Comparison of ENCODE assay signal across 10 cellular contexts in genomic region chr17:79842136-79842655, GRCh38. TPM values are rescaled to one million over a fixed set of nuclear protein-coding genes. Genes with fewer than 3 reads are reported as not detected.
DNase-seq lines count a peak whose midpoint lies in the region; ATAC-seq and TF ChIP-seq lines count a peak whose summit lies in the region.
"Had no signal": no experiment of that assay in that cellular context is flagged by ENCODE, and none has a peak within 500 bp of the region (broad histone marks: within the 10 kb centered on the region; RNA-seq: fewer than 3 reads in every experiment).

No MANE protein-coding gene starts in this region.

- no peaks in the 10 kb centered on the region for H3K9me3 Mint-ChIP-seq in CD8-positive, alpha-beta T cell
- H3K9me3 Mint-ChIP-seq in osteocyte (ENCODE audit: unreplicated experiment) = no peaks in the 10 kb centered on the region

- no peak overlapping the region for H2AFZ ChIP-seq in KMS-11 (ENCODE audit: low read depth)
- no peak overlapping the region for H2AFZ ChIP-seq in Karpas-422 (ENCODE audit: low read length)

- H3K27ac Mint-ChIP-seq in CD8-positive, alpha-beta T cell = no peak overlapping the region
- H3K27ac Mint-ChIP-seq in osteocyte (ENCODE audit: unreplicated experiment) = no peak overlapping the region

- H3K4me2 ChIP-seq in KMS-11 (peak overlapping the region; percentile 99; the same call in 1 of the 2 replicates), Karpas-422 (ENCODE audit: low read depth, low read length, poor library complexity, severe bottlenecking) (no peak overlapping the region)

- DNase-seq in CD8-positive, alpha-beta T cell = peak in 1 of 7 experiments; percentile 14
- DNase-seq in coronary artery (ENCODE audit: low spot score) = no peak
- no peak for DNase-seq in osteocyte (ENCODE audit: extremely low spot score, unreplicated experiment)
- no peak for DNase-seq in globus pallidus (ENCODE audit: low spot score)
- no peak for DNase-seq in Karpas-422
- DNase-seq: NCI-H1694 had no signal

- POLR2A ChIA-PET in CD8-positive, alpha-beta T cell (lab: Charles Lee) = interaction anchor here (0.6 to 4.5 kb wide), 3 partner anchors 18 to 90 kb away, joined by 3 to 41 read pairs (median 3); partner anchors contain the start of gene CBX8

- no peaks in the 10 kb centered on the region for H3K36me3 ChIP-seq in CD8-positive, alpha-beta T cell (ENCODE audit: insufficient read depth, low read length)
- H3K36me3 ChIP-seq in KMS-11 (ENCODE audit: insufficient read depth) (no peaks in the 10 kb centered on the region), Karpas-422 (ENCODE audit: insufficient read depth, low read length) (no peaks in the 10 kb centered on the region)
- H3K36me3 ChIP-seq: Peyer's patch had no signal

- intact Hi-C loops in CD8-positive, alpha-beta T cell (cut with DNase I, micrococcal nuclease) = no loop called here

- H3K36me3 Mint-ChIP-seq in CD8-positive, alpha-beta T cell = peaks cover 8% of the 10 kb centered on the region
- H3K36me3 Mint-ChIP-seq in osteocyte (ENCODE audit: unreplicated experiment) = no peaks in the 10 kb centered on the region

- peaks cover 56% of the 10 kb centered on the region for H3K4me1 ChIP-seq in CD8-positive, alpha-beta T cell (ENCODE audit: insufficient read depth, low read length)
- H3K4me1 ChIP-seq in KMS-11 (ENCODE audit: low read depth, poor library complexity, severe bottlenecking) (peaks cover 32% of the 10 kb centered on the region), Karpas-422 (ENCODE audit: low read length) (peaks cover 10% of the 10 kb centered on the region)

- no peaks in the 10 kb centered on the region for H3K9me2 ChIP-seq in Karpas-422 (replicated peaks; ENCODE audit: insufficient read depth, low read length)

- peaks cover 36% of the 10 kb centered on the region for H3K27me3 ChIP-seq in CD8-positive, alpha-beta T cell (ENCODE audit: insufficient read depth, low read length)
- H3K27me3 ChIP-seq in KMS-11 (ENCODE audit: insufficient read depth, low read depth) = peaks cover 68% of the 10 kb centered on the region
- H3K27me3 ChIP-seq in Karpas-422 (ENCODE audit: low read length) = no peaks in the 10 kb centered on the region

- H4K20me1 ChIP-seq in KMS-11 (ENCODE audit: insufficient read depth) (no peaks in the 10 kb centered on the region), Karpas-422 (ENCODE audit: insufficient read depth, low read depth, low read length) (peaks cover 10% of the 10 kb centered on the region)

- peak overlapping the region; percentile 68 for H3K4me3 Mint-ChIP-seq in CD8-positive, alpha-beta T cell
- peak overlapping the region; percentile 26 for H3K4me3 Mint-ChIP-seq in osteocyte (ENCODE audit: unreplicated experiment)

- H3K79me2 ChIP-seq in KMS-11 (ENCODE audit: insufficient read depth, low read depth) (peaks cover 11% of the 10 kb centered on the region), Karpas-422 (ENCODE audit: low read length) (peaks cover 13% of the 10 kb centered on the region)

- no peak for TF ChIP-seq CTCF in CD8-positive, alpha-beta T cell (IDR thresholded peaks at IDR 0.05)
- TF ChIP-seq CTCF in KMS-11 (conservative IDR thresholded peaks at IDR 0.05; ENCODE audit: low read depth, low read length) = no peak
- TF ChIP-seq CTCF in coronary artery (IDR thresholded peaks at IDR 0.05) = no peak
- TF ChIP-seq CTCF in osteocyte (IDR thresholded peaks at IDR 0.05) = no peak

- H3K9me3 ChIP-seq in CD8-positive, alpha-beta T cell (ENCODE audit: low read length) = no peaks in the 10 kb centered on the region
- H3K9me3 ChIP-seq in Karpas-422 (ENCODE audit: low read length) = no peaks in the 10 kb centered on the region
- H3K9me3 ChIP-seq: Peyer's patch had no signal

- no peak overlapping the region for H3K4me3 ChIP-seq in CD8-positive, alpha-beta T cell (ENCODE audit: low read depth, low read length)
- H3K4me3 ChIP-seq in KMS-11 (IDR thresholded peaks at IDR 0.05; ENCODE audit: insufficient read depth, low read depth, low read length) (no peak overlapping the region), coronary artery (peak overlapping the region; percentile 63), Karpas-422 (ENCODE audit: low read length) (no peak overlapping the region)

- CTCF ChIA-PET in CD8-positive, alpha-beta T cell (lab: Charles Lee) = interaction anchor here (0.7 to 3.8 kb wide), 6 partner anchors 21 to 163 kb away, joined by 3 to 13 read pairs (median 4); no protein-coding TSS in a partner anchor

- peaks cover 36% of the 10 kb centered on the region for H3K4me1 Mint-ChIP-seq in CD8-positive, alpha-beta T cell (ENCODE audit: low read depth)
- H3K4me1 Mint-ChIP-seq in osteocyte (ENCODE audit: unreplicated experiment) = peaks cover 42% of the 10 kb centered on the region

- H3K27me3 Mint-ChIP-seq in CD8-positive, alpha-beta T cell (ENCODE audit: low read depth) = peaks cover 28% of the 10 kb centered on the region
- peaks cover 13% of the 10 kb centered on the region for H3K27me3 Mint-ChIP-seq in osteocyte (ENCODE audit: unreplicated experiment)

- no peak overlapping the region for H3K27ac ChIP-seq in CD8-positive, alpha-beta T cell (ENCODE audit: low read depth, low read length)
- H3K27ac ChIP-seq in KMS-11 = no peak overlapping the region
- no peak overlapping the region for H3K27ac ChIP-seq in coronary artery
- no peak overlapping the region for H3K27ac ChIP-seq in Karpas-422 (ENCODE audit: low read length)

- ATAC-seq in CD8-positive, alpha-beta T cell = no peak
- ATAC-seq in GM19395 (IDR thresholded peaks at IDR 0.05; ENCODE audit: unreplicated experiment) = no peak
- no peak for ATAC-seq in HG02678 (IDR thresholded peaks at IDR 0.05; ENCODE audit: unreplicated experiment)

- H3K9ac ChIP-seq in KMS-11 = no peak overlapping the region
- no peak overlapping the region for H3K9ac ChIP-seq in Karpas-422 (ENCODE audit: low read length)

RNA-seq across cellular contexts. Expression of gene CBX4, which starts 3.0 kb away (rescaled TPM):
- total RNA-seq in CD8-positive, alpha-beta T cell = 100 to 1,000 TPM; 263 to 268 TPM
- total RNA-seq in osteocyte = 21.4 and 23.2 TPM in 2 replicates
- total RNA-seq in Karpas-422 (2014; rRNA removed; shearing (Covaris generic); ENCODE audit: low replicate concordance) = 33.3 and 86.5 TPM in 2 replicates

RNA-seq across cellular contexts. Expression of gene CBX8, which starts 45.3 kb away (rescaled TPM):
- total RNA-seq in CD8-positive, alpha-beta T cell = 1 to 10 TPM; 3.7 to 4.0 TPM
- 5.4 and 6.3 TPM in 2 replicates for total RNA-seq in osteocyte
- 8.0 and 26.4 TPM in 2 replicates for total RNA-seq in Karpas-422 (2014; rRNA removed; shearing (Covaris generic); ENCODE audit: low replicate concordance)
